In genomic region chr14:63864819-63865218, GRCh38 we compare ENCODE assay signal across 8 cellular contexts. TPM values are rescaled to one million over a fixed set of nuclear protein-coding genes. Genes with fewer than 3 reads are reported as not detected.
DNase-seq lines count a peak whose midpoint lies in the region; ATAC-seq and TF ChIP-seq lines count a peak whose summit lies in the region.
"Not testable (repeated sequence)": the region's sequence is repeated elsewhere in the genome, so short reads cannot be mapped to it uniquely, and the experiment has no call there.

No MANE protein-coding gene starts in this region.

- TF ChIP-seq RAD21 in HCT116 (IDR thresholded peaks at IDR 0.05; ENCODE audit: low read depth) = not testable (repeated sequence)

- H3K4me1 ChIP-seq in HCT116 (ENCODE audit: control insufficient read depth in 1 of 2, insufficient read depth in 2 of 2, low read length in 2 of 2) (peaks cover 33 to 61% of the 10 kb centered on the region in 2 experiments), body of pancreas (peaks cover 72% of the 10 kb centered on the region), heart right ventricle (peaks cover 0 to 56% (median 26%) of the 10 kb centered on the region in 9 donors)
- not testable (repeated sequence) for H3K4me1 ChIP-seq in upper lobe of right lung

- H3K27ac Mint-ChIP-seq in T-helper 1 cell treated with Interleukin-12 subunit alpha and Interleukin-12 subunit beta and Interleukin-4 antibody, amounts not matched to agents 30 μg/mL and 1 μg/mL, for 36 hours = peak overlapping the region; percentile 95
- peak overlapping the region; percentile 83 for H3K27ac Mint-ChIP-seq in osteocyte (ENCODE audit: unreplicated experiment)

- H3K27me3 Mint-ChIP-seq in T-helper 1 cell treated with Interleukin-12 subunit alpha and Interleukin-12 subunit beta and Interleukin-4 antibody, amounts not matched to agents 30 μg/mL and 1 μg/mL, for 36 hours (ENCODE audit: low read depth); osteocyte (ENCODE audit: unreplicated experiment): not testable (repeated sequence)

- H3K4me3 ChIP-seq in HCT116 (replicated peaks in 1 of 2; ENCODE audit: low read depth in 1 of 2, low read length in 2 of 2) (peak overlapping the region; percentile 30 to 56), heart right ventricle (peak overlapping the region in 5 of 10 donors; percentile 14 to 29 (median 23)), upper lobe of right lung (peak overlapping the region; percentile 34)
- H3K4me3 ChIP-seq in body of pancreas = not testable (repeated sequence)

- not testable (repeated sequence) for H3K9me2 ChIP-seq in HCT116 (ENCODE audit: insufficient read depth)

- intact Hi-C loops in HCT116 (cut with micrococcal nuclease); body of pancreas (cut with DNase I); heart right ventricle (cut with DNase I); upper lobe of right lung (cut with DNase I): not testable (repeated sequence)

- POLR2A ChIA-PET in HCT116 (lab: Charles Lee) = interaction anchor here (1.8 kb wide), 1 partner anchor 11 kb away, joined by 6 read pairs; the partner anchor contains the start of gene SYNE2

- RAD21 ChIA-PET in HCT116 (lab: Charles Lee; ENCODE audit: low non-redundant PET in 1 of 2, low total read pairs in 2 of 2, uncharacterized antibody in 2 of 2, unreplicated experiment in 2 of 2) = interaction anchor here in 1 of 2 experiments (1.4 kb wide), 1 partner anchor 439 kb away, joined by 3 read pairs; no protein-coding TSS in a partner anchor

- not testable (repeated sequence) for TF ChIP-seq POLR2A in HCT116 (IDR thresholded peaks at IDR 0.05; ENCODE audit: borderline replicate concordance, extremely low read depth, insufficient read depth, insufficient read length); body of pancreas (IDR thresholded peaks at IDR 0.05)

- TF ChIP-seq CTCF in HCT116 (IDR thresholded peaks at IDR 0.05 in 2 of 3, conservative IDR thresholded peaks at IDR 0.05 in 1 of 3; ENCODE audit: borderline replicate concordance in 1 of 3, insufficient read depth in 1 of 3, low read depth in 2 of 3, low read length in 2 of 3); body of pancreas (IDR thresholded peaks at IDR 0.05); heart right ventricle (IDR thresholded peaks at IDR 0.05); osteocyte (IDR thresholded peaks at IDR 0.05); upper lobe of right lung (IDR thresholded peaks at IDR 0.05): not testable (repeated sequence)

- H3K36me3 Mint-ChIP-seq in T-helper 1 cell treated with Interleukin-12 subunit alpha and Interleukin-12 subunit beta and Interleukin-4 antibody, amounts not matched to agents 30 μg/mL and 1 μg/mL, for 36 hours (ENCODE audit: low read depth) = peaks cover 15% of the 10 kb centered on the region
- not testable (repeated sequence) for H3K36me3 Mint-ChIP-seq in osteocyte (ENCODE audit: unreplicated experiment)

- H3K27me3 ChIP-seq in HCT116 (ENCODE audit: insufficient read depth, low read length); body of pancreas; heart right ventricle; upper lobe of right lung: not testable (repeated sequence)

- H3K9ac ChIP-seq in HCT116 (ENCODE audit: low read length) = peak overlapping the region; percentile 69

- ATAC-seq in GM18517 (IDR thresholded peaks at IDR 0.05; ENCODE audit: unreplicated experiment) (peak; percentile 36), HCT116 (peak; percentile 5), HG03439 (IDR thresholded peaks at IDR 0.05; ENCODE audit: unreplicated experiment) (peak; percentile 26), body of pancreas (peak; percentile 24), heart right ventricle (peak in 5 of 8 donors; percentile 18 to 69 (median 56)), upper lobe of right lung (peak; percentile 45)

- not testable (repeated sequence) for H2AFZ ChIP-seq in HCT116 (ENCODE audit: low read depth, low read length, poor library complexity, severe bottlenecking)

- H4K20me1 ChIP-seq in HCT116 (ENCODE audit: insufficient read depth) = not testable (repeated sequence)

- H3K9me3 Mint-ChIP-seq in T-helper 1 cell treated with Interleukin-12 subunit alpha and Interleukin-12 subunit beta and Interleukin-4 antibody, amounts not matched to agents 30 μg/mL and 1 μg/mL, for 36 hours; osteocyte (ENCODE audit: unreplicated experiment): not testable (repeated sequence)

- peaks cover 40% of the 10 kb centered on the region for H3K79me2 ChIP-seq in HCT116 (ENCODE audit: insufficient read depth, low read length)

- DNase-seq in HCT116 (ENCODE audit: low read depth, low spot score); body of pancreas; heart right ventricle; osteocyte (ENCODE audit: extremely low spot score, unreplicated experiment); upper lobe of right lung: not testable (repeated sequence)

- BruUV-seq in HCT116 (replicated peaks; lab: Mats Ljungman, UMichigan) = TSS peak; percentile 36

- CTCF ChIA-PET in HCT116 (lab: Charles Lee) = not testable (repeated sequence)

- 0% methylated on average over 1 of the region's 2 CpGs for WGBS in body of pancreas, 2 donors
- WGBS in heart right ventricle, 2 donors = 4 to 17% methylated on average over 1 of the region's 2 CpGs

- peak overlapping the region; percentile 80 for H3K4me2 ChIP-seq in HCT116 (ENCODE audit: low read length)

- not testable (repeated sequence) for H3K36me3 ChIP-seq in HCT116 (ENCODE audit: control insufficient read depth in 1 of 2, insufficient read depth in 2 of 2, low read length in 2 of 2); body of pancreas (replicated peaks in 1 of 2; ENCODE audit: insufficient read depth in 1 of 2, low read depth in 2 of 2); heart right ventricle; upper lobe of right lung

- peak overlapping the region; percentile 74 for H3K4me3 Mint-ChIP-seq in T-helper 1 cell treated with Interleukin-12 subunit alpha and Interleukin-12 subunit beta and Interleukin-4 antibody, amounts not matched to agents 30 μg/mL and 1 μg/mL, for 36 hours
- H3K4me3 Mint-ChIP-seq in osteocyte (ENCODE audit: unreplicated experiment) = peak overlapping the region; percentile 61

- H3K4me1 Mint-ChIP-seq in T-helper 1 cell treated with Interleukin-12 subunit alpha and Interleukin-12 subunit beta and Interleukin-4 antibody, amounts not matched to agents 30 μg/mL and 1 μg/mL, for 36 hours (ENCODE audit: low read depth) = peaks cover 61% of the 10 kb centered on the region
- peaks cover 30% of the 10 kb centered on the region for H3K4me1 Mint-ChIP-seq in osteocyte (ENCODE audit: unreplicated experiment)

- H3K27ac ChIP-seq in HCT116 (ENCODE audit: low read depth, low read length) = peak overlapping the region; percentile 74
- peak overlapping the region; percentile 77 to 85 (median 81) for H3K27ac ChIP-seq in body of pancreas
- H3K27ac ChIP-seq in heart right ventricle = peak overlapping the region in 4 of 10 donors; percentile 12 to 83 (median 42)
- H3K27ac ChIP-seq in upper lobe of right lung = peak overlapping the region; percentile 84

- not testable (repeated sequence) for H3K9me3 ChIP-seq in HCT116 (ENCODE audit: control insufficient read depth in 1 of 2, insufficient read depth in 1 of 2, low read depth in 1 of 2, low read length in 2 of 2); body of pancreas; heart right ventricle; upper lobe of right lung

RNA-seq across cellular contexts. Expression of gene SYNE2, which starts 12.0 kb away (rescaled TPM):
- 28.8 TPM for total RNA-seq in HCT116 (2021; ENCODE audit: unreplicated experiment)
- polyA plus RNA-seq in HCT116 (2012) = 21.4 and 23.6 TPM in 2 replicates
- 100 to 1,000 TPM; 163 to 240 TPM for total RNA-seq in body of pancreas
- 100 to 1,000 TPM in 6 of 10 donors, 10 to 100 TPM in 4; 88.4 to 205 (median 110) TPM for total RNA-seq in heart right ventricle
- polyA plus RNA-seq in heart right ventricle = 10 to 100 TPM; 43.6 to 98.7 TPM
- 28.4 and 31.9 TPM in 2 replicates for total RNA-seq in osteocyte
- total RNA-seq in upper lobe of right lung = 121 TPM

Comparison
In these comparisons a context has a peak if more than half of its experiments do, and no peak if none do; other contexts are left out.
1. ATAC-seq: peak in every context shown above with its lines; median percentile 56 in heart right ventricle; 45 in upper lobe of right lung; 36 in GM18517; 26 in HG03439; 24 in body of pancreas; 5 in HCT116.